ENCODE assay signal across 28 cellular contexts in the genomic region with DNA sequence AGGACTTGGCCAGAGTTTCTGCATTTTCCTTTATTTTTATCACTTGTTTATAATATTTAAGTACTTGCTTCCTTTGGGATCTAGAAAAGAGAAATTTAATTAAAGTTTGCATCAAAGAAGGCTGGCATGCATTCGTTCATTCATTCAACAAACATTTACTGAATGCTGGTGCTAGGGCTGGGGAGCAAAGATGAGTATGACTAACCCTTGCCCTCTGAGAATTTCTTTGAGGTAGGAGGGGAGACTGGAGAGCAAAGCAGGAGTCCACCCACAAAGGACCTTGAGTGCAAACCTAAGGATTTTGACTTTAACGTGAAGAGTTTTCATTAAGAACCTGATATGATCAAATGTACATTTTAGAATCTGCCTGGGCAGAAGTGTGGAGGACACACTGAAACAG. TPM values are rescaled to one million over a fixed set of nuclear protein-coding genes. Genes with fewer than 3 reads are reported as not detected.
DNase-seq lines count a peak whose midpoint lies in the region; ATAC-seq, FAIRE-seq and TF ChIP-seq lines count a peak whose summit lies in the region.
"Had no signal": no experiment of that assay in that cellular context is flagged by ENCODE, and none has a peak within 500 bp of the region (broad histone marks: within the 10 kb centered on the region; RNA-seq: fewer than 3 reads in every experiment).

No MANE protein-coding gene starts in this region.

- H3K9me3 Mint-ChIP-seq in activated CD4-positive, alpha-beta T cell treated with anti-CD3 and anti-CD28 coated beads for 36 hours (ENCODE audit: low read depth), result no peaks in the 10 kb centered on the region
- H3K9me3 Mint-ChIP-seq: IgD-negative memory B cell had no signal

- no peaks in the 10 kb centered on the region for H3K36me3 ChIP-seq in HepG2 (replicated peaks in 1 of 2; ENCODE audit: control insufficient read depth in 1 of 2, insufficient read depth in 2 of 2, low read length in 2 of 2)
- H3K36me3 ChIP-seq in right lobe of liver, result no peaks in the 10 kb centered on the region
- H3K36me3 ChIP-seq in mesenchymal stem cell (ENCODE audit: control insufficient read depth in 1 of 2, insufficient read depth in 2 of 2, low read depth in 1 of 2, low read length in 2 of 2), result no peaks in the 10 kb centered on the region
- H3K36me3 ChIP-seq in stomach smooth muscle (ENCODE audit: control insufficient read depth in 2 of 2, insufficient read depth in 2 of 2, low read length in 2 of 2), result no peaks in the 10 kb centered on the region
- H3K36me3 ChIP-seq: HAP-1 had no signal

- peaks cover 4% of the 10 kb centered on the region for H3K27me3 Mint-ChIP-seq in activated CD4-positive, alpha-beta T cell treated with anti-CD3 and anti-CD28 coated beads for 36 hours
- H3K27me3 Mint-ChIP-seq: IgD-negative memory B cell had no signal

- CTCF ChIA-PET in HepG2 (lab: Yijun Ruan, JAX; ENCODE audit: low intra/inter-chr PET ratio, low total read pairs), result no interaction called here
- CTCF ChIA-PET in activated CD4-positive, alpha-beta T cell treated with anti-CD3 and anti-CD28 coated beads for 36 hours (lab: Charles Lee), result no interaction called here

- no peak overlapping the region for H2BK120ac ChIP-seq in mesenchymal stem cell (ENCODE audit: low read depth, low read length)

- no peak for TF ChIP-seq RAD21 in HepG2 (CRISPR knock-in tag; IDR thresholded peaks at IDR 0.05)

- no peaks in the 10 kb centered on the region for H3K9me3 ChIP-seq in HepG2 (ENCODE audit: low read length)
- no peaks in the 10 kb centered on the region for H3K9me3 ChIP-seq in right lobe of liver
- no peaks in the 10 kb centered on the region for H3K9me3 ChIP-seq in mesenchymal stem cell (ENCODE audit: control insufficient read depth, low read length)
- no peaks in the 10 kb centered on the region for H3K9me3 ChIP-seq in stomach smooth muscle (ENCODE audit: control insufficient read depth in 2 of 2, low read length in 2 of 2)
- H3K9me3 ChIP-seq: HAP-1 had no signal

- no peak overlapping the region for H2BK15ac ChIP-seq in mesenchymal stem cell (ENCODE audit: low read depth, poor library complexity, severe bottlenecking)

- WGBS in HepG2 (ENCODE audit: low lambda C conversion rate), result 10% methylated on average over 2 of the region's 2 CpGs
- 71% methylated on average over 2 of the region's 2 CpGs for WGBS in right lobe of liver (ENCODE audit: insufficient coverage, low coverage, low lambda C conversion rate, missing lambda C conversion rate)
- 87% methylated on average over 2 of the region's 2 CpGs for WGBS in mesenchymal stem cell

- POLR2A ChIA-PET in HepG2 (lab: Yijun Ruan, JAX), result no interaction called here
- POLR2A ChIA-PET in activated CD4-positive, alpha-beta T cell treated with anti-CD3 and anti-CD28 coated beads for 36 hours (lab: Charles Lee), result no interaction called here

- BruUV-seq in HepG2 (replicated peaks; lab: Mats Ljungman, UMichigan), result no TSS peak

- H3K23ac ChIP-seq in mesenchymal stem cell (ENCODE audit: low read length in 2 of 2), result no peak overlapping the region

- ATAC-seq in HepG2 (peak; percentile 29), right lobe of liver (no peak)
- ATAC-seq in activated CD4-positive, alpha-beta T cell treated with anti-CD3 and anti-CD28 coated beads for 36 hours, result no peak
- ATAC-seq: GM12878 had no signal

- H2AFZ ChIP-seq in HepG2 (ENCODE audit: low read length) (no peak overlapping the region), mesenchymal stem cell (ENCODE audit: low read depth, low read length) (no peak overlapping the region)

- no peak overlapping the region for H3K27ac Mint-ChIP-seq in activated CD4-positive, alpha-beta T cell treated with anti-CD3 and anti-CD28 coated beads for 36 hours
- H3K27ac Mint-ChIP-seq: IgD-negative memory B cell had no signal

- no peaks in the 10 kb centered on the region for H3K36me3 Mint-ChIP-seq in activated CD4-positive, alpha-beta T cell treated with anti-CD3 and anti-CD28 coated beads for 36 hours (ENCODE audit: low read depth)

- H3K4me1 Mint-ChIP-seq in activated CD4-positive, alpha-beta T cell treated with anti-CD3 and anti-CD28 coated beads for 36 hours, result no peaks in the 10 kb centered on the region
- H3K4me1 Mint-ChIP-seq: IgD-negative memory B cell had no signal

- in situ Hi-C loops in HepG2 (cut with HindIII; ENCODE audit: extremely low pct_ligation_motif_present, low pct_unique_long_range_greater_than_20kb), result no loop called here

- H4K20me1 ChIP-seq in HepG2 (ENCODE audit: insufficient read depth, low read length), result no peaks in the 10 kb centered on the region

- H3K4me3 Mint-ChIP-seq in activated CD4-positive, alpha-beta T cell treated with anti-CD3 and anti-CD28 coated beads for 36 hours, result no peak overlapping the region
- H3K4me3 Mint-ChIP-seq: HFFc6, IgD-negative memory B cell had no signal

- peak overlapping the region in 1 of 2 experiments; percentile 63 for H3K18ac ChIP-seq in mesenchymal stem cell (ENCODE audit: low read depth in 1 of 2, low read length in 2 of 2)

- H2BK5ac ChIP-seq in mesenchymal stem cell (ENCODE audit: low read depth, low read length, poor library complexity, severe bottlenecking), result no peak overlapping the region

- FAIRE-seq in HepG2 (lab: Jason Lieb, UNC), result peak; percentile 28
- FAIRE-seq: GM12878 had no signal

- TF ChIP-seq POLR2A in HepG2 (IDR thresholded peaks at IDR 0.05; ENCODE audit: insufficient read depth in 1 of 2, low read depth in 2 of 2, low read length in 2 of 2) (no peak), right lobe of liver (IDR thresholded peaks at IDR 0.05) (no peak)

- DNase-seq in HepG2 (ENCODE audit: low spot score), result peak; percentile 30
- DNase-seq in right lobe of liver, result no peak
- DNase-seq in mesenchymal stem cell, result no peak
- no peak for DNase-seq in effector CD8-positive, alpha-beta T cell (lab: John Stamatoyannopoulos, UW)
- no peak for DNase-seq in activated CD4-positive, alpha-beta T cell treated with anti-CD3 and anti-CD28 coated beads for 36 hours
- no peak for DNase-seq in GF-D8 (lab: John Stamatoyannopoulos, UW)
- DNase-seq in stimulated activated CD4-positive, alpha-beta T cell treated with anti-CD3 and anti-CD28 coated beads, Interleukin-4, amount 100 ng/mL, for 24 hours, result no peak
- DNase-seq: 8988T, Calu3, DMS153, DND-41, GOT3, HFFc6, NCI-H1092, NCI-H1417 treated with DMSO at 0.1 percent for 48 hours, NCI-H1694 treated with DMSO at 0.1 percent for 48 hours, NCI-H2081 treated with DMSO at 0.1 percent for 48 hours, NCI-H2171, NCI-H226, NCI-H510A, NCI-H69, RPMI8226, SHP77 had no signal

- H4K91ac ChIP-seq in mesenchymal stem cell (ENCODE audit: low read length), result peak overlapping the region; percentile 80

- H3K27me3 ChIP-seq in HepG2 (ENCODE audit: control insufficient read depth in 1 of 2, insufficient read depth in 2 of 2, low read length in 2 of 2) (peaks cover 0 to 10% of the 10 kb centered on the region in 2 experiments; a peak in 1 of 5 replicates), right lobe of liver (no peaks in the 10 kb centered on the region), mesenchymal stem cell (ENCODE audit: control insufficient read depth in 1 of 2, insufficient read depth in 1 of 2, low read length in 2 of 2) (no peaks in the 10 kb centered on the region), stomach smooth muscle (ENCODE audit: control insufficient read depth in 1 of 2, insufficient read depth in 2 of 2, low read length in 2 of 2) (no peaks in the 10 kb centered on the region)

- H2AK5ac ChIP-seq in mesenchymal stem cell (ENCODE audit: low read length, severe bottlenecking), result peak overlapping the region; percentile 90

- peak overlapping the region; percentile 95 for H2BK12ac ChIP-seq in mesenchymal stem cell (ENCODE audit: low read length in 2 of 2)

- H3K79me2 ChIP-seq in HepG2 (ENCODE audit: insufficient read depth, low read length), result no peaks in the 10 kb centered on the region

- no peak for TF ChIP-seq CTCF in HepG2 (CRISPR knock-in tag; IDR thresholded peaks at IDR 0.05)
- TF ChIP-seq CTCF in right lobe of liver (IDR thresholded peaks at IDR 0.05), result no peak

- H4K8ac ChIP-seq in mesenchymal stem cell (ENCODE audit: low read length), result no peak overlapping the region

- intact Hi-C loops in HepG2 (cut with micrococcal nuclease; ENCODE audit: unreplicated experiment), result no loop called here
- intact Hi-C loops in right lobe of liver (cut with DNase I), result no loop called here
- intact Hi-C loops in activated CD4-positive, alpha-beta T cell treated with anti-CD3 and anti-CD28 coated beads for 36 hours (cut with DNase I, micrococcal nuclease), result no loop called here

- no peak overlapping the region for H3K4me3 ChIP-seq in HepG2 (replicated peaks in 1 of 3; ENCODE audit: insufficient read depth in 1 of 3, low read depth in 2 of 3, low read length in 3 of 3)
- H3K4me3 ChIP-seq in right lobe of liver, result no peak overlapping the region
- no peak overlapping the region for H3K4me3 ChIP-seq in mesenchymal stem cell (ENCODE audit: insufficient read depth in 1 of 2, low read depth in 1 of 2, low read length in 2 of 2)
- H3K4me3 ChIP-seq in stomach smooth muscle (ENCODE audit: low read length in 2 of 2), result no peak overlapping the region
- H3K4me3 ChIP-seq: GM12878, HAP-1 had no signal

- peak overlapping the region; percentile 26 for H3K27ac ChIP-seq in HepG2 (ENCODE audit: extremely low read length, insufficient read depth, low read length)
- H3K27ac ChIP-seq in right lobe of liver, result no peak overlapping the region
- no peak overlapping the region for H3K27ac ChIP-seq in mesenchymal stem cell (ENCODE audit: low read length, poor library complexity, severe bottlenecking)
- H3K27ac ChIP-seq in stomach smooth muscle (ENCODE audit: low read length), result peak overlapping the region; percentile 100
- H3K27ac ChIP-seq: KMS-11 had no signal

- peaks cover 77% of the 10 kb centered on the region for H3K4me1 ChIP-seq in HepG2 (ENCODE audit: insufficient read depth, low read length)
- peaks cover 0 to 11% (median 3%) of the 10 kb centered on the region in 4 donors for H3K4me1 ChIP-seq in right lobe of liver
- peaks cover 15% of the 10 kb centered on the region for H3K4me1 ChIP-seq in mesenchymal stem cell (ENCODE audit: control insufficient read depth, insufficient read depth, low read depth, low read length)
- H3K4me1 ChIP-seq in stomach smooth muscle (ENCODE audit: control insufficient read depth, insufficient read depth, low read length), result peaks cover 57% of the 10 kb centered on the region

- no peak for TF ChIP-seq EP300 in HepG2 (IDR thresholded peaks at IDR 0.05; ENCODE audit: low read depth in 2 of 2, low read length in 2 of 2)
- no peak for TF ChIP-seq EP300 in HepG2 (CRISPR knock-in tag; IDR thresholded peaks at IDR 0.05; ENCODE audit: borderline replicate concordance)

- H3K79me1 ChIP-seq in mesenchymal stem cell (replicated peaks; ENCODE audit: low read length, poor library complexity, severe bottlenecking), result no peaks in the 10 kb centered on the region

- H3K9ac ChIP-seq in HepG2 (ENCODE audit: insufficient read depth, low read depth, low read length) (no peak overlapping the region), mesenchymal stem cell (ENCODE audit: low read length) (no peak overlapping the region), stomach smooth muscle (ENCODE audit: low read length in 2 of 2) (no peak overlapping the region)
- H3K9ac ChIP-seq: KMS-11 had no signal

- no peak overlapping the region for H3K4ac ChIP-seq in mesenchymal stem cell (ENCODE audit: low read depth in 1 of 2, low read length in 2 of 2)

- H3K4me2 ChIP-seq in HepG2 (ENCODE audit: low read depth, low read length) (peak overlapping the region; percentile 42), mesenchymal stem cell (ENCODE audit: low read length, poor library complexity, severe bottlenecking) (no peak overlapping the region)
- H3K4me2 ChIP-seq: KMS-11 had no signal

- no peak overlapping the region for H3K14ac ChIP-seq in mesenchymal stem cell (ENCODE audit: low read length in 2 of 2)

RNA-seq across cellular contexts. Expression of gene NT5DC3, which starts 16.1 kb away (rescaled TPM):
- total RNA-seq in HepG2 (2016; rRNA removed; fragmentation: Illumina TruSeq; extraction: Trizol), result 6.6 and 7.4 TPM in 2 replicates
- 1.7 and 2.3 TPM in 2 replicates for total RNA-seq in HepG2 (2016; cell fraction: cytosol; rRNA removed; fragmentation: Illumina TruSeq; extraction: Trizol; ENCODE audit: low read depth)
- total RNA-seq in HepG2 (2016; cell fraction: insoluble cytoplasmic fraction; rRNA removed; fragmentation: Illumina TruSeq; extraction: Trizol), result 6.1 and 6.6 TPM in 2 replicates
- 2.8 and 2.9 TPM in 2 replicates for total RNA-seq in HepG2 (2016; cell fraction: membrane; rRNA removed; fragmentation: Illumina TruSeq; extraction: Trizol)
- total RNA-seq in HepG2 (2016; cell fraction: nucleus; rRNA removed; fragmentation: Illumina TruSeq; extraction: Trizol), result 8.2 and 14.2 TPM in 2 replicates
- polyA plus RNA-seq in HepG2 (2011; rRNA removed), result 2.8 and 3.2 TPM in 2 replicates
- polyA plus RNA-seq in HepG2 (2011; cell fraction: cytosol; rRNA removed), result 1.8 and 2.3 TPM in 2 replicates
- 4.3 and 4.9 TPM in 2 replicates for polyA plus RNA-seq in HepG2 (2011; cell fraction: nucleus; rRNA removed)
- polyA plus RNA-seq in HepG2 (2012), result 2.9 and 4.9 TPM in 2 replicates
- polyA plus RNA-seq in HepG2 (2016; cell fraction: cytosol; fragmentation: Illumina TruSeq; extraction: Trizol; ENCODE audit: low read depth), result 0.17 and 0.21 TPM in 2 replicates
- polyA plus RNA-seq in HepG2 (2016; cell fraction: insoluble cytoplasmic fraction; fragmentation: Illumina TruSeq; extraction: Trizol; ENCODE audit: low read depth), result 3.7 and 4.3 TPM in 2 replicates
- polyA plus RNA-seq in HepG2 (2016; cell fraction: membrane; fragmentation: Illumina TruSeq; extraction: Trizol; ENCODE audit: low read depth), result 0.42 and 0.64 TPM in 2 replicates
- polyA plus RNA-seq in HepG2 (2016; cell fraction: nucleus; fragmentation: Illumina TruSeq; extraction: Trizol; ENCODE audit: insufficient read depth, low read depth), result 14.0 and 14.9 TPM in 2 replicates
- polyA minus RNA-seq in HepG2 (2011; rRNA and poly(A)+ RNA removed; ENCODE audit: low replicate concordance), result 3.9 and 6.2 TPM in 2 replicates
- polyA minus RNA-seq in HepG2 (2011; cell fraction: cytosol; rRNA and poly(A)+ RNA removed), result 4.0 and 4.6 TPM in 2 replicates
- polyA minus RNA-seq in HepG2 (2011; cell fraction: nucleus; rRNA and poly(A)+ RNA removed), result 7.8 and 12.2 TPM in 2 replicates
- total RNA-seq in right lobe of liver, result 10 to 100 TPM in 1 of 6 experiments, 1 to 10 TPM in 5; 3.3 to 10.2 (median 6.6) TPM
- polyA plus RNA-seq in mesenchymal stem cell (2013, experiment 1 of 2), result 2.5 TPM
- 2.4 TPM for polyA plus RNA-seq in mesenchymal stem cell (2013, experiment 2 of 2)
- total RNA-seq in activated CD4-positive, alpha-beta T cell treated with anti-CD3 and anti-CD28 coated beads for 36 hours, result 1 to 10 TPM; 7.3 to 8.9 TPM

Comparison
In these comparisons a context has a peak if more than half of its experiments do, and no peak if none do; other contexts are left out.
1. H3K27ac ChIP-seq: peak in HepG2 (single experiment) and stomach smooth muscle (single experiment); none in right lobe of liver (0 of 3) and mesenchymal stem cell (single experiment).